Comparison of ENCODE assay signal across 1 cellular context in the genomic region with DNA sequence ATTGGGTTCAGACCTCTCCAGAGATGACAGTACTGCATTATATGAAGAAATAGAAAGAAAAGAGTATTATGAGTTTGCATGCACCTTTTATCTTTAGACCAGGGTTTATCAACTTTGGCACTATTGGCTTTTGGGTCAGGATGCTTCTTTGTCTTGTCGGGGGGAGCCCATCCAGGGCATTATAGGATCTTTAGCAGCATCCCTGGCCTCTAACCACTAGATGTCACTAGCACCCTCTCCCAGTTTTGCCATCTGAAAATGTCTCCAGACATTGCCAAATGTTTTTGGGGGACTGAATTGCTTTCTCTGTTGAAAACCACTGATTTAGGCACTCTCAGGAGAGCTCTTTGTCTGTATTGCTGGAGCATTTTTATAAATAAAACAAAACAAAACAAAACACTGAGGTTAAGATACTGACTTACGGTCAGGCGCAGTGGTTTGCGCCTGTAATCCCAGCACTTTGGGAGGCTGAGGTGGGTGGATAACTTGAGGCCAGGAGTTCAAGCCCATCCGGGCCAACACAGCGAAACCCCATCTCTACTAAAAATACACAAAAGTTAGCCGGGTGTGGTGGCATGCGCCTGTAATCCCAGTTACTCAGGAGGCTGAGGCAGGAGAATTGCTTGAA.
A peak's percentile ranks its signal among the peaks of the same experiment; 100 is the strongest.
TF ChIP-seq lines count a peak whose summit lies in the region.

No MANE protein-coding gene starts in this region.

TF ChIP-seq in GM12878, 131 proteins besides CTCF, POLR2A, EP300 and RAD21 (continued from another document):
- peak; percentile 58; the same call in 1 of the 2 replicates for TF ChIP-seq YY1 (IDR thresholded peaks at IDR 0.05; ENCODE audit: low read depth, low read length)
- TF ChIP-seq, protein P1, sequence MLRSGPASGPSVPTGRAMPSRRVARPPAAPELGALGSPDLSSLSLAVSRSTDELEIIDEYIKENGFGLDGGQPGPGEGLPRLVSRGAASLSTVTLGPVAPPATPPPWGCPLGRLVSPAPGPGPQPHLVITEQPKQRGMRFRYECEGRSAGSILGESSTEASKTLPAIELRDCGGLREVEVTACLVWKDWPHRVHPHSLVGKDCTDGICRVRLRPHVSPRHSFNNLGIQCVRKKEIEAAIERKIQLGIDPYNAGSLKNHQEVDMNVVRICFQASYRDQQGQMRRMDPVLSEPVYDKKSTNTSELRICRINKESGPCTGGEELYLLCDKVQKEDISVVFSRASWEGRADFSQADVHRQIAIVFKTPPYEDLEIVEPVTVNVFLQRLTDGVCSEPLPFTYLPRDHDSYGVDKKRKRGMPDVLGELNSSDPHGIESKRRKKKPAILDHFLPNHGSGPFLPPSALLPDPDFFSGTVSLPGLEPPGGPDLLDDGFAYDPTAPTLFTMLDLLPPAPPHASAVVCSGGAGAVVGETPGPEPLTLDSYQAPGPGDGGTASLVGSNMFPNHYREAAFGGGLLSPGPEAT (IDR thresholded peaks at IDR 0.05; ENCODE audit: low read depth), result no peak
- TF ChIP-seq NRF1 (conservative IDR thresholded peaks at IDR 0.05; ENCODE audit: low read depth, low read length), result no peak
- TF ChIP-seq TCF7 (IDR thresholded peaks at IDR 0.05; ENCODE audit: borderline replicate concordance), result no peak
- TF ChIP-seq SIN3A (IDR thresholded peaks at IDR 0.05; ENCODE audit: low read depth, low read length), result no peak
- TF ChIP-seq, protein P2, sequence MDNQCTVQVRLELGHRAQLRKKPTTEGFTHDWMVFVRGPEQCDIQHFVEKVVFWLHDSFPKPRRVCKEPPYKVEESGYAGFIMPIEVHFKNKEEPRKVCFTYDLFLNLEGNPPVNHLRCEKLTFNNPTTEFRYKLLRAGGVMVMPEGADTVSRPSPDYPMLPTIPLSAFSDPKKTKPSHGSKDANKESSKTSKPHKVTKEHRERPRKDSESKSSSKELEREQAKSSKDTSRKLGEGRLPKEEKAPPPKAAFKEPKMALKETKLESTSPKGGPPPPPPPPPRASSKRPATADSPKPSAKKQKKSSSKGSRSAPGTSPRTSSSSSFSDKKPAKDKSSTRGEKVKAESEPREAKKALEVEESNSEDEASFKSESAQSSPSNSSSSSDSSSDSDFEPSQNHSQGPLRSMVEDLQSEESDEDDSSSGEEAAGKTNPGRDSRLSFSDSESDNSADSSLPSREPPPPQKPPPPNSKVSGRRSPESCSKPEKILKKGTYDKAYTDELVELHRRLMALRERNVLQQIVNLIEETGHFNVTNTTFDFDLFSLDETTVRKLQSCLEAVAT (IDR thresholded peaks at IDR 0.05), result no peak
- peak; percentile 74 for TF ChIP-seq SMC3 (IDR thresholded peaks at IDR 0.05; ENCODE audit: borderline replicate concordance, low read length)
